11 cellular contexts compared by ENCODE assay signal in the genomic region with DNA sequence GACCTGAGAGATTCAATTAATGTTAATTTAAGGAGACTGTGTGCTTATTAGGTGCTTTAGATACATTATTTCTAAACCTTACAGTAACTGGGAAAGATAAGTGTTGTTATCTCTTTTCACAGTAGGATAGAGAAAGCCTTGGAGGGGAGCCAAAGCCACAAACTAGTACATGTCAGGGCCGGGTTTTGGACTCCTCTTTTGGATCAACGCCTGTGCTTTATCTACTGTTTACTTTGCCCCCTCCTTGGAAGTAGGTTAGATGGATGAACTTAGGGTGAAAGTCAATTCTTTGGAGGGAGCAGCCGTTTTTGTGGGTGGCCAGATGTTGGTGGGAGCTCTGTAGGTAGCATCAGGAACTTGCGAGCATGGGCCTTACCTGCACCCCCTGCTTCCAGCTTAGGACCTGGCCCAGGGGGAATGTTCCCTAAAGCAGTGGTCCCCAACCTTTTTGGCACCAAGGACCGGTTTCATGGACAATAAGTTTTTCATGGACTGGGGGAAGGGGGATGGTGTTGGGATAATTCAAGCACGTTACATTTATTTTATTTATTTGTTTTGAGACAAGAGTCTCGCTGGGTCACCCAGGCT. TPM values are rescaled to one million over a fixed set of nuclear protein-coding genes. Genes with fewer than 3 reads are reported as not detected.
A peak's percentile ranks its signal among the peaks of the same experiment; 100 is the strongest.
DNase-seq lines count a peak whose midpoint lies in the region; ATAC-seq and TF ChIP-seq lines count a peak whose summit lies in the region.
"Had no signal": no experiment of that assay in that cellular context is flagged by ENCODE, and none has a peak within 500 bp of the region (broad histone marks: within the 10 kb centered on the region; RNA-seq: fewer than 3 reads in every experiment).

No MANE protein-coding gene starts in this region.

- H3K27me3 Mint-ChIP-seq in activated naive CD4-positive, alpha-beta T cell treated with anti-CD3 and anti-CD28 coated beads for 36 hours (ENCODE audit: low read depth), result peaks cover 4% of the 10 kb centered on the region

- no peak for ATAC-seq in stimulated activated effector memory CD8-positive, alpha-beta T cell treated with anti-CD3 and anti-CD28 coated beads, Interleukin-12 subunit alpha, Interleukin-12 subunit beta, amount 100 ng/mL, for 72 hours
- no peak for ATAC-seq in upper lobe of right lung
- ATAC-seq: lower lobe of right lung had no signal

- no peaks in the 10 kb centered on the region for H3K9me3 ChIP-seq in colonic mucosa
- no peaks in the 10 kb centered on the region for H3K9me3 ChIP-seq in upper lobe of right lung
- H3K9me3 ChIP-seq: lower lobe of right lung had no signal

- H3K27me3 ChIP-seq in colonic mucosa (no peaks in the 10 kb centered on the region), dorsolateral prefrontal cortex (no peaks in the 10 kb centered on the region), upper lobe of right lung (no peaks in the 10 kb centered on the region)

- H3K4me1 ChIP-seq in colonic mucosa (no peaks in the 10 kb centered on the region), upper lobe of right lung (peaks cover 14% of the 10 kb centered on the region)

- H3K4me3 Mint-ChIP-seq in activated naive CD4-positive, alpha-beta T cell treated with anti-CD3 and anti-CD28 coated beads for 36 hours, result peak overlapping the region; percentile 93
- peak overlapping the region; percentile 93 for H3K4me3 Mint-ChIP-seq in stimulated activated effector memory CD8-positive, alpha-beta T cell treated with anti-CD3 and anti-CD28 coated beads, Interleukin-12 subunit alpha, Interleukin-12 subunit beta, amount 100 ng/mL, for 72 hours

- H3K4me1 Mint-ChIP-seq in activated naive CD4-positive, alpha-beta T cell treated with anti-CD3 and anti-CD28 coated beads for 36 hours (ENCODE audit: low read depth), result peaks cover 41% of the 10 kb centered on the region
- peaks cover 37% of the 10 kb centered on the region for H3K4me1 Mint-ChIP-seq in stimulated activated effector memory CD8-positive, alpha-beta T cell treated with anti-CD3 and anti-CD28 coated beads, Interleukin-12 subunit alpha, Interleukin-12 subunit beta, amount 100 ng/mL, for 72 hours

- no peak overlapping the region for H3K27ac Mint-ChIP-seq in activated naive CD4-positive, alpha-beta T cell treated with anti-CD3 and anti-CD28 coated beads for 36 hours
- no peak overlapping the region for H3K27ac Mint-ChIP-seq in stimulated activated effector memory CD8-positive, alpha-beta T cell treated with anti-CD3 and anti-CD28 coated beads, Interleukin-12 subunit alpha, Interleukin-12 subunit beta, amount 100 ng/mL, for 72 hours

- H3K36me3 Mint-ChIP-seq in activated naive CD4-positive, alpha-beta T cell treated with anti-CD3 and anti-CD28 coated beads for 36 hours (ENCODE audit: low read depth), result peaks cover 1% of the 10 kb centered on the region
- H3K36me3 Mint-ChIP-seq in stimulated activated effector memory CD8-positive, alpha-beta T cell treated with anti-CD3 and anti-CD28 coated beads, Interleukin-12 subunit alpha, Interleukin-12 subunit beta, amount 100 ng/mL, for 72 hours, result peaks cover 11% of the 10 kb centered on the region

- intact Hi-C loops in activated naive CD4-positive, alpha-beta T cell treated with anti-CD3 and anti-CD28 coated beads for 36 hours (cut with micrococcal nuclease), result no loop called here
- intact Hi-C loops in colonic mucosa (cut with DNase I) (no loop called here), dorsolateral prefrontal cortex (cut with DNase I) (no loop called here), upper lobe of right lung (cut with DNase I) (no loop called here)

- CTCF ChIA-PET in activated naive CD4-positive, alpha-beta T cell treated with anti-CD3 and anti-CD28 coated beads for 36 hours (lab: Charles Lee), result interaction anchor here (0.7 to 1.8 kb wide), 5 partner anchors 10 to 71 kb away, joined by 3 to 6 read pairs (median 3); no protein-coding TSS in a partner anchor

- H3K27ac ChIP-seq in colonic mucosa (no peak overlapping the region), dorsolateral prefrontal cortex (peak overlapping the region in 2 of 59 donors; percentile 80 to 91), upper lobe of right lung (no peak overlapping the region)

- DNase-seq in activated naive CD4-positive, alpha-beta T cell treated with anti-CD3 and anti-CD28 coated beads for 36 hours, result no peak
- DNase-seq in activated naive CD4-positive, alpha-beta T cell treated with anti-CD3 and anti-CD28 coated beads, Interleukin-2, amount 50 U/mL, for 16 hours, result no peak
- DNase-seq in NCI-H226, result peak; percentile 38
- DNase-seq in colonic mucosa, result peak; percentile 30
- peak in 1 of 2 donors; percentile 42 for DNase-seq in stimulated activated effector memory CD8-positive, alpha-beta T cell treated with anti-CD3 and anti-CD28 coated beads, Interleukin-12 subunit alpha, Interleukin-12 subunit beta, amount 100 ng/mL, for 72 hours (ENCODE audit: low spot score in 2 of 2)
- DNase-seq in NCI-H526 (lab: John Stamatoyannopoulos, UW), result no peak
- no peak for DNase-seq in dorsolateral prefrontal cortex
- no peak for DNase-seq in upper lobe of right lung
- DNase-seq: activated T-cell treated with anti-CD3 and anti-CD28 coated beads, Interleukin-2, amount 50 U/mL, for 24 hours; lower lobe of right lung; Right ventricle myocardium superior had no signal

- TF ChIP-seq CTCF in colonic mucosa (IDR thresholded peaks at IDR 0.05) (no peak), dorsolateral prefrontal cortex (IDR thresholded peaks at IDR 0.05 in 54 of 56, conservative IDR thresholded peaks at IDR 0.05 in 2 of 56; ENCODE audit: low read depth in 1 of 56, partially characterized antibody in 56 of 56) (no peak), upper lobe of right lung (IDR thresholded peaks at IDR 0.05) (no peak)

- H3K4me3 ChIP-seq in colonic mucosa (no peak overlapping the region), dorsolateral prefrontal cortex (peak overlapping the region in 1 of 59 donors; percentile 76), upper lobe of right lung (no peak overlapping the region)

- H3K36me3 ChIP-seq in colonic mucosa (no peaks in the 10 kb centered on the region), upper lobe of right lung (no peaks in the 10 kb centered on the region)
- H3K36me3 ChIP-seq: lower lobe of right lung had no signal

- no peak overlapping the region for H3K9ac ChIP-seq in colonic mucosa (ENCODE audit: low read depth in 2 of 2, low read length in 2 of 2)

- H3K9me3 Mint-ChIP-seq in activated naive CD4-positive, alpha-beta T cell treated with anti-CD3 and anti-CD28 coated beads for 36 hours, result peaks cover under 1% of the 10 kb centered on the region
- H3K9me3 Mint-ChIP-seq in stimulated activated effector memory CD8-positive, alpha-beta T cell treated with anti-CD3 and anti-CD28 coated beads, Interleukin-12 subunit alpha, Interleukin-12 subunit beta, amount 100 ng/mL, for 72 hours, result no peaks in the 10 kb centered on the region

RNA-seq across cellular contexts. Expression of a gene that starts 1.7 kb away (rescaled TPM):
- total RNA-seq in activated naive CD4-positive, alpha-beta T cell treated with anti-CD3 and anti-CD28 coated beads for 36 hours, result 1 to 10 TPM; 3.6 to 3.9 TPM
- total RNA-seq in colonic mucosa (1 to 10 TPM; 3.2 to 4.9 TPM), dorsolateral prefrontal cortex (10 to 100 TPM in 13 of 120 experiments, 1 to 10 TPM in 107; 3.6 to 14.7 (median 7.1) TPM), upper lobe of right lung (4.3 TPM)

Comparison
In these comparisons a context has a peak if more than half of its experiments do, and no peak if none do; other contexts are left out.
1. DNase-seq: peak in NCI-H226 (single experiment) and colonic mucosa (single experiment); none in activated naive CD4-positive, alpha-beta T cell treated with anti-CD3 and anti-CD28 coated beads for 36 hours (single experiment), activated naive CD4-positive, alpha-beta T cell treated with anti-CD3 and anti-CD28 coated beads, Interleukin-2, amount 50 U/mL, for 16 hours (single experiment), NCI-H526 (0 of 2), dorsolateral prefrontal cortex (0 of 10) and upper lobe of right lung (single experiment).